8 cellular contexts compared by ENCODE assay signal in the genomic region with DNA sequence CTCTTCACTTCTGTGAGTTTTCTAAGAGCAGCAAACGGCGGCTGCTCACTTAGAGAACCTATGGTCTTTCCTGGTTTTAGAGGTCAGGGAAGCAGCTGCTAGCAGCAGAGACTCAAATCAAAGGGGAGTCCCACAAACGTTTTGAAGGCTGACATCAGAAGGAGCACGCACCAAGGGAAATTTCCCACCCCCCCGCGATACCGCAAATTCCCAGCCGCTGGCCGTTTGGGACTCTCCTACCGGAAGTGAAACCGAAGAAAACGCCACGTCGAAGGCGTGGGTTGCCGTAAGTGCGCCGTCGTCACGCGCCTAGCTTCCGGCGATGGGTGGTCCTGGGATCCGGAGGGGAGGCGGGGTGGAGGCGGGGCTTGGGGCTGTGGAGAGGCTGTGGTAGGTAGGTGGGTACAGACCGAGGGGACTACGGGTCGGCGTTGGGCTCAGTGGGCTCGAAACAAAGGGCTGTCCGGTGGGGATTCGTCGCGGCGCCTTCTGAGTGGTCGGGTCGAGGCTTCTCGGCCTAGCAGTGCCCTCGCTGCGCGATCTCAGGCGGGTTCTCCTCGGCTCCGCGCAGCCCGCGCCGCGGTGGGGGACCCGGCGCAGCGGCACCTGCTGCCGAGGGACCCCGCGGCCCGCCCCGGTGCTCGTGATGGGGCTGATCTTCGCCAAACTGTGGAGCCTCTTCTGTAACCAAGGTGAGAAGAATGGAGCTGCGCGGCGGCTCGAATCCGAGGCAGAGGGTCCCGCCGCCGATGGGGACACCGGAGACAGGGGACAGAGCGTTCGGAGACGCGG. TPM values are rescaled to one million over a fixed set of nuclear protein-coding genes. Genes with fewer than 3 reads are reported as not detected.
DNase-seq lines count a peak whose midpoint lies in the region; ATAC-seq, FAIRE-seq and TF ChIP-seq lines count a peak whose summit lies in the region.

A gene with protein sequence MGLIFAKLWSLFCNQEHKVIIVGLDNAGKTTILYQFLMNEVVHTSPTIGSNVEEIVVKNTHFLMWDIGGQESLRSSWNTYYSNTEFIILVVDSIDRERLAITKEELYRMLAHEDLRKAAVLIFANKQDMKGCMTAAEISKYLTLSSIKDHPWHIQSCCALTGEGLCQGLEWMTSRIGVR (plus strand): TSS at position 440 of the 792 bp plus-strand sequence. CDS start 207 bp downstream, at position 647.

- no peak for TF ChIP-seq CTCF in upper lobe of right lung (IDR thresholded peaks at IDR 0.05)

- peak; percentile 99 for FAIRE-seq in GM12892 (lab: Jason Lieb, UNC)

- no peaks in the 10 kb centered on the region for H3K9me3 ChIP-seq in upper lobe of right lung

- peak within 1 kb of the TSS; percentile 98 for H3K27ac ChIP-seq in upper lobe of right lung

- intact Hi-C loops in T-helper 1 cell treated with Interleukin-12 subunit alpha and Interleukin-12 subunit beta and Interleukin-4 antibody, amounts not matched to agents 30 ng/mL and 1 ng/mL, for 36 hours (cut with micrococcal nuclease), result loop anchor here (1.0 to 10.0 kb wide), 9 partner anchors 8 to 1842 kb away; partner anchors contain the start of genes NSUN6, RSU1, ST8SIA6 and TRDMT1
- intact Hi-C loops in left cardiac atrium (cut with DNase I), result no loop called here
- intact Hi-C loops in posterior vena cava (cut with DNase I), result no loop called here
- intact Hi-C loops in upper lobe of right lung (cut with DNase I), result no loop called here

- ATAC-seq in HG02840 (IDR thresholded peaks at IDR 0.05; ENCODE audit: low FRiP score, unreplicated experiment) (peak; percentile 92), left cardiac atrium (peak; percentile 99 to 100), upper lobe of right lung (peak; percentile 99)

- TF ChIP-seq POLR2A in GM12892 (IDR thresholded peaks at IDR 0.05; ENCODE audit: low read depth, low read length), result peak; percentile 92

- H3K27me3 ChIP-seq in upper lobe of right lung, result no peaks in the 10 kb centered on the region

- no peaks in the 10 kb centered on the region for H3K36me3 ChIP-seq in upper lobe of right lung

- peaks cover 34% of the 10 kb centered on the region for H3K4me1 ChIP-seq in upper lobe of right lung

- peak; percentile 84 for DNase-seq in GM12892 (ENCODE audit: insufficient read length)
- DNase-seq in NCI-H1436 treated with DMSO at 0.1 percent for 48 hours (lab: John Stamatoyannopoulos, UW), result peak; percentile 76
- DNase-seq in amniotic stem cell (lab: John Stamatoyannopoulos, UW), result peak; percentile 99
- peak; percentile 99 for DNase-seq in left cardiac atrium
- peak; percentile 99 for DNase-seq in posterior vena cava (ENCODE audit: low spot score)
- peak; percentile 99 for DNase-seq in upper lobe of right lung

- H3K4me3 ChIP-seq in upper lobe of right lung, result peak within 1 kb of the TSS; percentile 98

RNA-seq across cellular contexts. Expression of the gene that starts here (rescaled TPM):
- polyA plus RNA-seq in GM12892 (2012; ENCODE audit: missing spikeins), result 8.5 TPM
- 13.2 and 13.6 TPM in 2 replicates for total RNA-seq in T-helper 1 cell treated with Interleukin-12 subunit alpha and Interleukin-12 subunit beta and Interleukin-4 antibody, amounts not matched to agents 30 ng/mL and 1 ng/mL, for 36 hours
- 10 to 100 TPM in 1 of 2 donors, 1 to 10 TPM in 1; 5.9 to 11.4 TPM for total RNA-seq in left cardiac atrium
- total RNA-seq in posterior vena cava, result 10 to 100 TPM; 10.4 to 12.9 TPM
- 11.5 TPM for total RNA-seq in upper lobe of right lung

Comparison
In these comparisons a context has a peak if more than half of its experiments do, and no peak if none do; other contexts are left out.
1. Peak in every context shown above with its lines: DNase-seq, ATAC-seq, H3K4me3 ChIP-seq and H3K27ac ChIP-seq.